Comparison of ENCODE assay signal across 12 cellular contexts in the genomic region with DNA sequence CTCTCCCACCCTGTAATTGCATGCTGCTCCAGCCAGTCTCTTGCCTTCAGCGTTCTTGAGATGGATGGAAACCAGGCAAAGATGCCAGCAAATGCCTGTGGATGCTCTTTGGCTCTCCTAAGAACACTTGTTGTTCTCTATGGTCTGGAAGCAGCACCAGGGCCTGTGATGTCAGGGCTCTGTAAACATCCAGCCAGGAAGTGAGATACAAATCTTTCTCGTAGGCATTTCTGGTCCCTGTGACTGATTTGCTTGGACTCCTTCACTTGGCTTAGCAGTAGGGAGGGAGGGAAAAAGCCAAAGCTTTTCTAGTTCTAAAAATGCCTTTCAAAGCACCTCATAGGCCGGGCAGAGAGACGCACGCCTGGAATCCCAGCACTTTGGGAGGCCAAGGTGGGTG.
DNase-seq lines count a peak whose midpoint lies in the region; ATAC-seq, FAIRE-seq and TF ChIP-seq lines count a peak whose summit lies in the region.
"Had no signal": no experiment of that assay in that cellular context is flagged by ENCODE, and none has a peak within 500 bp of the region (broad histone marks: within the 10 kb centered on the region; RNA-seq: fewer than 3 reads in every experiment).

No MANE protein-coding gene starts in this region.

- intact Hi-C loops in heart left ventricle (cut with DNase I) (loop anchor here in 6 of 10 donors (2.0 to 10.0 kb wide), 10 partner anchors 45 to 1128 kb away; a partner anchor contains a TSS), psoas muscle (cut with DNase I) (loop anchor here (2.0 to 10.0 kb wide), 2 partner anchors 556 to 718 kb away; no protein-coding TSS in a partner anchor)

- peak; percentile 92 for DNase-seq in EH (ENCODE audit: low read depth)
- DNase-seq in heart left ventricle, result peak in 1 of 5 donors; percentile 29
- peak; percentile 40 to 43 for DNase-seq in psoas muscle
- no peak for DNase-seq in activated CD4-positive, CD25-positive, alpha-beta regulatory T cell treated with anti-CD3 and anti-CD28 coated beads, Interleukin-2, amount 50 U/mL, for 72 hours
- DNase-seq in GM12892 (ENCODE audit: insufficient read length), result no peak
- DNase-seq in erythroblast (lab: John Stamatoyannopoulos, UW), result no peak
- DNase-seq: activated CD8-positive, alpha-beta memory T cell treated with anti-CD3 and anti-CD28 coated beads for 24 hours; anterior cingulate cortex; naive thymus-derived CD4-positive, alpha-beta T cell had no signal

- no peaks in the 10 kb centered on the region for H3K9me3 Mint-ChIP-seq in activated T-helper 17 cell treated with anti-CD3 and anti-CD28 coated beads, Interleukin-2, amount 50 U/mL, for 72 hours
- H3K9me3 Mint-ChIP-seq: naive thymus-derived CD4-positive, alpha-beta T cell had no signal

- peaks cover 0 to 35% (median 13%) of the 10 kb centered on the region in 12 donors for H3K4me1 ChIP-seq in heart left ventricle
- peaks cover 3% of the 10 kb centered on the region for H3K4me1 ChIP-seq in psoas muscle

- H3K36me3 ChIP-seq in heart left ventricle (no peaks in the 10 kb centered on the region), psoas muscle (ENCODE audit: insufficient read depth in 1 of 2, low read depth in 1 of 2) (no peaks in the 10 kb centered on the region)
- H3K36me3 ChIP-seq: SJSA1 had no signal

- no peaks in the 10 kb centered on the region for H3K36me3 Mint-ChIP-seq in activated T-helper 17 cell treated with anti-CD3 and anti-CD28 coated beads, Interleukin-2, amount 50 U/mL, for 72 hours (ENCODE audit: low read depth)
- H3K36me3 Mint-ChIP-seq: naive thymus-derived CD4-positive, alpha-beta T cell had no signal

- TF ChIP-seq CTCF in heart left ventricle (IDR thresholded peaks at IDR 0.05) (no peak), psoas muscle (IDR thresholded peaks at IDR 0.05) (no peak)

- 34 to 48% (median 41%) methylated on average over 5 of the region's 5 CpGs for WGBS in heart left ventricle, 4 donors
- WGBS in psoas muscle, 3 donors, result 21 to 34% (median 23%) methylated on average over 5 of the region's 5 CpGs

- H3K27ac ChIP-seq in heart left ventricle (peak overlapping the region in 9 of 12 donors; percentile 27 to 79 (median 55)), psoas muscle (peak overlapping the region; percentile 10)
- H3K27ac ChIP-seq: SJSA1 had no signal

- no peak for ATAC-seq in activated T-helper 17 cell treated with anti-CD3 and anti-CD28 coated beads, Interleukin-2, amount 50 U/mL, for 72 hours (replicated peaks)
- ATAC-seq in heart left ventricle (peak; percentile 53 to 82 (median 71)), psoas muscle (peak in 3 of 4 donors; percentile 34 to 51 (median 47)), HG03432 (IDR thresholded peaks at IDR 0.05; ENCODE audit: unreplicated experiment) (no peak)
- ATAC-seq: naive thymus-derived CD4-positive, alpha-beta T cell had no signal

- peaks cover 23% of the 10 kb centered on the region for H3K27me3 Mint-ChIP-seq in activated T-helper 17 cell treated with anti-CD3 and anti-CD28 coated beads, Interleukin-2, amount 50 U/mL, for 72 hours

- H3K4me3 Mint-ChIP-seq in activated T-helper 17 cell treated with anti-CD3 and anti-CD28 coated beads, Interleukin-2, amount 50 U/mL, for 72 hours, result no peak overlapping the region
- H3K4me3 Mint-ChIP-seq: naive thymus-derived CD4-positive, alpha-beta T cell had no signal

- no peaks in the 10 kb centered on the region for H3K9me3 ChIP-seq in heart left ventricle
- no peaks in the 10 kb centered on the region for H3K9me3 ChIP-seq in psoas muscle
- H3K9me3 ChIP-seq: SJSA1 had no signal

- TF ChIP-seq POLR2A in heart left ventricle (IDR thresholded peaks at IDR 0.05), result no peak
- no peak for TF ChIP-seq POLR2A in GM12892 (IDR thresholded peaks at IDR 0.05; ENCODE audit: low read depth, low read length)
- no peak for TF ChIP-seq POLR2A in erythroblast (IDR thresholded peaks at IDR 0.05; ENCODE audit: low read length)

- FAIRE-seq in GM12892 (lab: Jason Lieb, UNC), result no peak

- H3K27me3 ChIP-seq in heart left ventricle (no peaks in the 10 kb centered on the region), psoas muscle (ENCODE audit: insufficient read depth in 3 of 3, low read length in 2 of 3) (no peaks in the 10 kb centered on the region)

- H3K4me1 Mint-ChIP-seq in activated T-helper 17 cell treated with anti-CD3 and anti-CD28 coated beads, Interleukin-2, amount 50 U/mL, for 72 hours, result no peaks in the 10 kb centered on the region

- peak overlapping the region; percentile 39 for H3K27ac Mint-ChIP-seq in activated T-helper 17 cell treated with anti-CD3 and anti-CD28 coated beads, Interleukin-2, amount 50 U/mL, for 72 hours

- H3K4me3 ChIP-seq in heart left ventricle (no peak overlapping the region), psoas muscle (no peak overlapping the region)
- H3K4me3 ChIP-seq: SJSA1 had no signal

Comparison
In these comparisons a context has a peak if more than half of its experiments do, and no peak if none do; other contexts are left out.
1. DNase-seq: peak in EH (single experiment) and psoas muscle (2 of 2); none in activated CD4-positive, CD25-positive, alpha-beta regulatory T cell treated with anti-CD3 and anti-CD28 coated beads, Interleukin-2, amount 50 U/mL, for 72 hours (single experiment), GM12892 (single experiment) and erythroblast (0 of 2).
2. ATAC-seq: peak in heart left ventricle (4 of 4) and psoas muscle (3 of 4); none in activated T-helper 17 cell treated with anti-CD3 and anti-CD28 coated beads, Interleukin-2, amount 50 U/mL, for 72 hours (single experiment) and HG03432 (single experiment).